In the genomic region with DNA sequence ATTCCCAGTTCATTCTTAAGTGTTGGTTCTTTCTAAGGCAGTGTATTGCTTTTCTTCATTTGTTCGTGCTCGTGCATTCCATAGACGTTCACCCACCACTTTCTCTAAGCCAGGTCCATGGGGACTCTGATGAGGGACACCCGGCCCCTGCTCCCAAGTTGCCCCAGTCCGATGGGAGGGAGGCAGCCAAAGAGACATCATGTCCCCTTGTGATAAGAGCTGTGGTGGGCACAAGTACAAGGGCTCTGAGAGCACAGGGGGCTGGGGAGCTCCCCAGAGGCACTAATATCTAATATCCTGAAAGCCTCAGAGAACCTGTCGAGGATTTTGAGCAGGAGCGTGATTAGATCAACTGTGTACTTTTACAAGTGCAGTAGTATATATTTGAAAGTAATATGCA, we compare ENCODE assay signal across 22 cellular contexts. TPM values are rescaled to one million over a fixed set of nuclear protein-coding genes. Genes with fewer than 3 reads are reported as not detected.
DNase-seq lines count a peak whose midpoint lies in the region; ATAC-seq and TF ChIP-seq lines count a peak whose summit lies in the region.
"Had no signal": no experiment of that assay in that cellular context is flagged by ENCODE, and none has a peak within 500 bp of the region (broad histone marks: within the 10 kb centered on the region; RNA-seq: fewer than 3 reads in every experiment).

No MANE protein-coding gene starts in this region.

- peaks cover 10% of the 10 kb centered on the region for H3K27me3 Mint-ChIP-seq in brain
- peaks cover 8% of the 10 kb centered on the region for H3K27me3 Mint-ChIP-seq in neural progenitor cell (ENCODE audit: insufficient read depth, low read depth)
- peaks cover 22% of the 10 kb centered on the region for H3K27me3 Mint-ChIP-seq in type B pancreatic cell

- H3F3A ChIP-seq in neural progenitor cell (ENCODE audit: low read depth): no peaks in the 10 kb centered on the region

- no peak for TF ChIP-seq POLR2A in esophagus muscularis mucosa (IDR thresholded peaks at IDR 0.05; ENCODE audit: low read depth)

- H3K27ac Mint-ChIP-seq in brain (peak overlapping the region in 4 of 5 experiments; percentile 69 to 92 (median 78)), neural progenitor cell (peak overlapping the region; percentile 86), type B pancreatic cell (no peak overlapping the region)
- H3K27ac Mint-ChIP-seq: H9, HFFc6 had no signal

- WGBS in esophagus muscularis mucosa: 79% methylated on average over 7 of the region's 7 CpGs

- H3K4me1 ChIP-seq in esophagus muscularis mucosa (peaks cover 4 to 8% (median 7%) of the 10 kb centered on the region in 4 donors), neural progenitor cell (peaks cover 12% of the 10 kb centered on the region)

- H3K27ac ChIP-seq in esophagus muscularis mucosa (replicated peaks in 1 of 4) (no peak overlapping the region), neural progenitor cell (no peak overlapping the region)

- H3K79me2 ChIP-seq in neural progenitor cell (ENCODE audit: low read depth): no peaks in the 10 kb centered on the region

- peaks cover 33% of the 10 kb centered on the region for H4K20me1 ChIP-seq in neural progenitor cell (ENCODE audit: low read depth)

- H3K27me3 ChIP-seq in esophagus muscularis mucosa (peaks cover 0 to 21% (median 2%) of the 10 kb centered on the region in 4 donors), neural progenitor cell (peaks cover 35% of the 10 kb centered on the region)
- H3K27me3 ChIP-seq: BE2C had no signal

- DNase-seq in esophagus muscularis mucosa (ENCODE audit: extremely low spot score) (peak; percentile 89), neural progenitor cell (ENCODE audit: low spot score) (no peak), type B pancreatic cell (ENCODE audit: extremely low spot score, unreplicated experiment) (peak; percentile 47), NCI-H2107 (lab: John Stamatoyannopoulos, UW) (no peak)
- DNase-seq: EL, H9, HFFc6, KBM-7, NCI-H1092, NCI-H1436, NCI-H187 treated with DMSO at 0.1 percent for 48 hours, NCI-H2227 treated with DMSO at 0.1 percent for 48 hours, NCI-H510A treated with DMSO at 0.1 percent for 48 hours, NCI-H748 treated with DMSO at 0.1 percent for 48 hours, SIG-M5 had no signal

- H3K4me3 ChIP-seq in esophagus muscularis mucosa: no peak overlapping the region
- no peak overlapping the region for H3K4me3 ChIP-seq in neural progenitor cell

- H2AFZ ChIP-seq in neural progenitor cell (replicated peaks): no peak overlapping the region

- no peak for TF ChIP-seq EP300 in esophagus muscularis mucosa (IDR thresholded peaks at IDR 0.05)

- H3K36me3 Mint-ChIP-seq in brain (peaks cover 4% of the 10 kb centered on the region), neural progenitor cell (peaks cover 25% of the 10 kb centered on the region), type B pancreatic cell (peaks cover 9% of the 10 kb centered on the region)

- intact Hi-C loops in esophagus muscularis mucosa (cut with DNase I): no loop called here

- H3K4me2 ChIP-seq in neural progenitor cell: no peak overlapping the region

- no peak overlapping the region for H3K9ac ChIP-seq in neural progenitor cell

- peaks cover 0 to 4% (median 3%) of the 10 kb centered on the region in 5 experiments for H3K9me3 Mint-ChIP-seq in brain
- peaks cover 4% of the 10 kb centered on the region for H3K9me3 Mint-ChIP-seq in neural progenitor cell
- no peaks in the 10 kb centered on the region for H3K9me3 Mint-ChIP-seq in type B pancreatic cell
- H3K9me3 Mint-ChIP-seq: HFFc6 had no signal

- no peak for ATAC-seq in HG02759 (IDR thresholded peaks at IDR 0.05; ENCODE audit: unreplicated experiment)
- ATAC-seq in GM18907 (IDR thresholded peaks at IDR 0.05; ENCODE audit: unreplicated experiment): no peak
- ATAC-seq: Panc1, SK-N-SH treated with all-trans-retinoic acid at 6 μM for 48 hours had no signal

- TF ChIP-seq CTCF in brain (conservative IDR thresholded peaks at IDR 0.05) (no peak), esophagus muscularis mucosa (IDR thresholded peaks at IDR 0.05) (no peak), neural progenitor cell (IDR thresholded peaks at IDR 0.05) (no peak), type B pancreatic cell (conservative IDR thresholded peaks at IDR 0.05) (no peak)

- H3K4me1 Mint-ChIP-seq in brain: peaks cover 61% of the 10 kb centered on the region
- H3K4me1 Mint-ChIP-seq in neural progenitor cell: peaks cover 57% of the 10 kb centered on the region
- H3K4me1 Mint-ChIP-seq in type B pancreatic cell (ENCODE audit: unreplicated experiment): peaks cover 47% of the 10 kb centered on the region

- H3K4me3 Mint-ChIP-seq in brain (peak overlapping the region in 2 of 5 experiments; percentile 29 to 47), neural progenitor cell (peak overlapping the region; percentile 59), type B pancreatic cell (peak overlapping the region; percentile 41)
- H3K4me3 Mint-ChIP-seq: H9, HFFc6 had no signal

- H3K36me3 ChIP-seq in esophagus muscularis mucosa (no peaks in the 10 kb centered on the region), neural progenitor cell (no peaks in the 10 kb centered on the region)

- H3K9me3 ChIP-seq in esophagus muscularis mucosa (no peaks in the 10 kb centered on the region), neural progenitor cell (ENCODE audit: low read depth) (no peaks in the 10 kb centered on the region)
- H3K9me3 ChIP-seq: BE2C had no signal

RNA-seq across cellular contexts. Expression of gene SPSB4, which starts 6.3 kb away (rescaled TPM):
- polyA plus RNA-seq in brain (ENCODE audit: insufficient read depth, low read depth, low replicate concordance): 5.4 TPM
- total RNA-seq in esophagus muscularis mucosa (1 to 10 TPM in 3 of 4 donors, under 1 TPM in 1; 0.50 to 5.4 (median 1.8) TPM), neural progenitor cell (ENCODE audit: low replicate concordance) (4.9 and 10.7 TPM in 2 replicates), type B pancreatic cell (ENCODE audit: low replicate concordance) (4.7 and 23.8 TPM in 2 replicates)
- total RNA-seq: HFFc6, HT1080 had no signal

Comparison
In these comparisons a context has a peak if more than half of its experiments do, and no peak if none do; other contexts are left out.
1. DNase-seq: peak in esophagus muscularis mucosa (single experiment) and type B pancreatic cell (single experiment); none in neural progenitor cell (single experiment) and NCI-H2107 (single experiment).